ENCODE assay signal across 16 cellular contexts in the genomic region with DNA sequence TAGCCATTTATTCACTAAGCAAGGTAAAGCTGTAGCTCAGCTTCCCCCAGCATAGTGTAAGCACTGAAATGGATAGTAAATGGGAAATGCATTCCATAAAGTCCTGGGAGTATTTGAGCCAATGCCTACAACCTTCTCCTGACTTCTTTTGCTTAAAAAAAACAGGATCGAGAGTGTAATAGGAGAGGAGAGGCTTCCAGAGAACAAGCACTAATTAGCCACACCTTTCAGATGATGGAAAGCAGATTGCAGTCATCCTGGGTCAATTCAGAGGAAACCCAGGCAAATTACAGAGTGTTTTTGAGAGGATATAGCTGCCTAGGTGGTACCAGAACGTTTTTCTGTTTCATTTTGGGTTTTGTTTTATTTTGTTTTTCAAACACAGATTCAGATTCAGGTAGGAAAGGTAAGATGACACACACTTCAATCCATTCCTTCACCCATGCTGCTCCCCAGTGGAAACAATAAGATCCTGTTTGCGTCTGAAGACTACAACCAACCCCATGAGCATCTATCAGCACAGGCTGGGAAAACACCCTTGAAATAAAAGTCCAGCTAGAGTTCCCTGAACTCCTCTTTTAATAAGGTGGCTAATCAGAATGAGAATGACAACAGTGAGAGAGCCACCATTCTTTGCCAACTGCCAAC.
DNase-seq lines count a peak whose midpoint lies in the region; ATAC-seq and TF ChIP-seq lines count a peak whose summit lies in the region.
"Had no signal": no experiment of that assay in that cellular context is flagged by ENCODE, and none has a peak within 500 bp of the region (broad histone marks: within the 10 kb centered on the region; RNA-seq: fewer than 3 reads in every experiment).

No MANE protein-coding gene starts in this region.

- no peaks in the 10 kb centered on the region for H3K4me1 Mint-ChIP-seq in activated T-cell treated with anti-CD3 and anti-CD28 coated beads, Interleukin-2, amount 50 U/mL, for 72 hours (ENCODE audit: low read depth)
- H3K4me1 Mint-ChIP-seq in T-helper 2 cell treated with Interferon-gamma antibody and Interleukin-4, amounts not matched to agents 5 μg/mL and 100 μg/mL, for 36 hours (ENCODE audit: low read depth): peaks cover 3% of the 10 kb centered on the region
- H3K4me1 Mint-ChIP-seq in activated T-cell treated with anti-CD3 and anti-CD28 coated beads, Interleukin-2, amount 50 U/mL, for 24 hours (ENCODE audit: low read depth): peaks cover 5% of the 10 kb centered on the region
- H3K4me1 Mint-ChIP-seq: T-helper 17 cell had no signal

- CTCF ChIA-PET in HEK293T (lab: Yijun Ruan, JAX): no interaction called here

- ATAC-seq in left lung: peak; percentile 61
- no peak for ATAC-seq in activated T-cell treated with anti-CD3 and anti-CD28 coated beads, Interleukin-2, amount 50 U/mL, for 72 hours (replicated peaks in 1 of 2)
- ATAC-seq: K562, PC-3, T-helper 17 cell had no signal

- POLR2A ChIA-PET in HEK293T (lab: Yijun Ruan, JAX): no interaction called here

- no peaks in the 10 kb centered on the region for H3K36me3 ChIP-seq in left lung

- DNase-seq in LHCN-M2 (ENCODE audit: low read depth) (peak; percentile 15), astrocyte of the cerebellum (ENCODE audit: low read depth) (no peak), left lung (no peak), HEK293T (ENCODE audit: extremely low spot score) (no peak)
- DNase-seq in activated T-cell treated with anti-CD3 and anti-CD28 coated beads, Interleukin-2, amount 50 U/mL, for 72 hours: no peak
- no peak for DNase-seq in T-helper 2 cell treated with Interferon-gamma antibody and Interleukin-4, amounts not matched to agents 5 μg/mL and 100 μg/mL, for 36 hours (ENCODE audit: low spot score)
- no peak for DNase-seq in activated T-cell treated with anti-CD3 and anti-CD28 coated beads, Interleukin-2, amount 50 U/mL, for 24 hours
- DNase-seq: activated CD4-positive, alpha-beta T cell treated with anti-CD3 and anti-CD28 coated beads, Interleukin-2, amount 50 U/mL, for 48 hours; activated effector memory CD4-positive, alpha-beta T cell treated with anti-CD3 and anti-CD28 coated beads, Interleukin-2, amount 50 U/mL, for 16 hours; CD4-positive, alpha-beta T cell; GF-D8; NCI-H2029; PC-3; T-helper 17 cell had no signal

- no peak overlapping the region for H3K4me3 Mint-ChIP-seq in activated T-cell treated with anti-CD3 and anti-CD28 coated beads, Interleukin-2, amount 50 U/mL, for 72 hours
- no peak overlapping the region for H3K4me3 Mint-ChIP-seq in T-helper 2 cell treated with Interferon-gamma antibody and Interleukin-4, amounts not matched to agents 5 μg/mL and 100 μg/mL, for 36 hours
- no peak overlapping the region for H3K4me3 Mint-ChIP-seq in activated T-cell treated with anti-CD3 and anti-CD28 coated beads, Interleukin-2, amount 50 U/mL, for 24 hours
- H3K4me3 Mint-ChIP-seq: CD4-positive, alpha-beta T cell; T-helper 17 cell had no signal

- H3K27me3 ChIP-seq in left lung: no peaks in the 10 kb centered on the region

- H3K27ac ChIP-seq in C4-2B (no peak overlapping the region), left lung (no peak overlapping the region)

- TF ChIP-seq CTCF in C4-2B (conservative IDR thresholded peaks at IDR 0.05): peak; percentile 17; the same call in 1 of the 2 replicates
- TF ChIP-seq CTCF in astrocyte of the cerebellum (IDR thresholded peaks at IDR 0.05; ENCODE audit: low read depth, low read length, missing control alignments): peak; percentile 16
- no peak for TF ChIP-seq CTCF in left lung (IDR thresholded peaks at IDR 0.05)

- H3K36me3 Mint-ChIP-seq in activated T-cell treated with anti-CD3 and anti-CD28 coated beads, Interleukin-2, amount 50 U/mL, for 72 hours (ENCODE audit: insufficient read depth in 2 of 2): no peaks in the 10 kb centered on the region
- H3K36me3 Mint-ChIP-seq in T-helper 2 cell treated with Interferon-gamma antibody and Interleukin-4, amounts not matched to agents 5 μg/mL and 100 μg/mL, for 36 hours (ENCODE audit: low read depth): no peaks in the 10 kb centered on the region
- H3K36me3 Mint-ChIP-seq in activated T-cell treated with anti-CD3 and anti-CD28 coated beads, Interleukin-2, amount 50 U/mL, for 24 hours (ENCODE audit: low read depth): no peaks in the 10 kb centered on the region

- in situ Hi-C loops in astrocyte of the cerebellum (cut with HindIII; ENCODE audit: low sequenced_read_pairs): no loop called here

- peaks cover 3 to 12% of the 10 kb centered on the region in 2 donors for H3K4me1 ChIP-seq in left lung

- no peak overlapping the region for H3K27ac Mint-ChIP-seq in activated T-cell treated with anti-CD3 and anti-CD28 coated beads, Interleukin-2, amount 50 U/mL, for 72 hours
- H3K27ac Mint-ChIP-seq in T-helper 2 cell treated with Interferon-gamma antibody and Interleukin-4, amounts not matched to agents 5 μg/mL and 100 μg/mL, for 36 hours: no peak overlapping the region
- H3K27ac Mint-ChIP-seq in activated T-cell treated with anti-CD3 and anti-CD28 coated beads, Interleukin-2, amount 50 U/mL, for 24 hours: no peak overlapping the region
- H3K27ac Mint-ChIP-seq: CD4-positive, alpha-beta T cell; T-helper 17 cell had no signal

- H3K4me3 ChIP-seq in astrocyte of the cerebellum (ENCODE audit: low read depth, low read length) (no peak overlapping the region), left lung (no peak overlapping the region)
- H3K4me3 ChIP-seq: K562 had no signal

- intact Hi-C loops in left lung (cut with DNase I): no loop called here

- H3K9me3 ChIP-seq in left lung: no peaks in the 10 kb centered on the region

- no peaks in the 10 kb centered on the region for H3K9me3 Mint-ChIP-seq in activated T-cell treated with anti-CD3 and anti-CD28 coated beads, Interleukin-2, amount 50 U/mL, for 72 hours
- H3K9me3 Mint-ChIP-seq in T-helper 2 cell treated with Interferon-gamma antibody and Interleukin-4, amounts not matched to agents 5 μg/mL and 100 μg/mL, for 36 hours: no peaks in the 10 kb centered on the region
- no peaks in the 10 kb centered on the region for H3K9me3 Mint-ChIP-seq in activated T-cell treated with anti-CD3 and anti-CD28 coated beads, Interleukin-2, amount 50 U/mL, for 24 hours
- H3K9me3 Mint-ChIP-seq: CD4-positive, alpha-beta T cell had no signal

- no peaks in the 10 kb centered on the region for H3K27me3 Mint-ChIP-seq in activated T-cell treated with anti-CD3 and anti-CD28 coated beads, Interleukin-2, amount 50 U/mL, for 72 hours (ENCODE audit: low read depth)
- H3K27me3 Mint-ChIP-seq in T-helper 2 cell treated with Interferon-gamma antibody and Interleukin-4, amounts not matched to agents 5 μg/mL and 100 μg/mL, for 36 hours (ENCODE audit: low read depth): peaks cover 2% of the 10 kb centered on the region
- H3K27me3 Mint-ChIP-seq in activated T-cell treated with anti-CD3 and anti-CD28 coated beads, Interleukin-2, amount 50 U/mL, for 24 hours: no peaks in the 10 kb centered on the region
- H3K27me3 Mint-ChIP-seq: CD4-positive, alpha-beta T cell had no signal

TF ChIP-seq in HEK293T, 16 proteins besides CTCF, POLR2A, EP300 and RAD21:
- no peak for TF ChIP-seq BHLHE40 (IDR thresholded peaks at IDR 0.05; ENCODE audit: borderline replicate concordance)
- TF ChIP-seq TARDBP (IDR thresholded peaks at IDR 0.05): no peak
- no peak for TF ChIP-seq L3MBTL2 (conservative IDR thresholded peaks at IDR 0.05)
- TF ChIP-seq SP1 (IDR thresholded peaks at IDR 0.05): no peak
- TF ChIP-seq, protein P1, sequence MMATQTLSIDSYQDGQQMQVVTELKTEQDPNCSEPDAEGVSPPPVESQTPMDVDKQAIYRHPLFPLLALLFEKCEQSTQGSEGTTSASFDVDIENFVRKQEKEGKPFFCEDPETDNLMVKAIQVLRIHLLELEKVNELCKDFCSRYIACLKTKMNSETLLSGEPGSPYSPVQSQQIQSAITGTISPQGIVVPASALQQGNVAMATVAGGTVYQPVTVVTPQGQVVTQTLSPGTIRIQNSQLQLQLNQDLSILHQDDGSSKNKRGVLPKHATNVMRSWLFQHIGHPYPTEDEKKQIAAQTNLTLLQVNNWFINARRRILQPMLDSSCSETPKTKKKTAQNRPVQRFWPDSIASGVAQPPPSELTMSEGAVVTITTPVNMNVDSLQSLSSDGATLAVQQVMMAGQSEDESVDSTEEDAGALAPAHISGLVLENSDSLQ (IDR thresholded peaks at IDR 0.05): no peak
- no peak for TF ChIP-seq CTBP1 (IDR thresholded peaks at IDR 0.05; ENCODE audit: borderline replicate concordance)
- no peak for TF ChIP-seq SUZ12 (IDR thresholded peaks at IDR 0.05)
- no peak for TF ChIP-seq FOXA1 (IDR thresholded peaks at IDR 0.05)
- TF ChIP-seq FOXM1 (IDR thresholded peaks at IDR 0.05; ENCODE audit: borderline replicate concordance): no peak
- TF ChIP-seq NFRKB (IDR thresholded peaks at IDR 0.05): no peak
- TF ChIP-seq ARNT (IDR thresholded peaks at IDR 0.05): no peak
- no peak for TF ChIP-seq ELF4 (IDR thresholded peaks at IDR 0.05)
- TF ChIP-seq HDGF (IDR thresholded peaks at IDR 0.05; ENCODE audit: borderline replicate concordance): no peak
- no peak for TF ChIP-seq FOXK2 (IDR thresholded peaks at IDR 0.05)
- no peak for TF ChIP-seq ZNF384 (IDR thresholded peaks at IDR 0.05)
- no peak for TF ChIP-seq LEF1 (IDR thresholded peaks at IDR 0.05; ENCODE audit: borderline replicate concordance)

Comparison
In these comparisons a context has a peak if more than half of its experiments do, and no peak if none do; other contexts are left out.
1. CTCF ChIP-seq: peak in C4-2B (single experiment) and astrocyte of the cerebellum (single experiment); none in left lung (0 of 2).